13 cellular contexts compared by ENCODE assay signal in the genomic region with DNA sequence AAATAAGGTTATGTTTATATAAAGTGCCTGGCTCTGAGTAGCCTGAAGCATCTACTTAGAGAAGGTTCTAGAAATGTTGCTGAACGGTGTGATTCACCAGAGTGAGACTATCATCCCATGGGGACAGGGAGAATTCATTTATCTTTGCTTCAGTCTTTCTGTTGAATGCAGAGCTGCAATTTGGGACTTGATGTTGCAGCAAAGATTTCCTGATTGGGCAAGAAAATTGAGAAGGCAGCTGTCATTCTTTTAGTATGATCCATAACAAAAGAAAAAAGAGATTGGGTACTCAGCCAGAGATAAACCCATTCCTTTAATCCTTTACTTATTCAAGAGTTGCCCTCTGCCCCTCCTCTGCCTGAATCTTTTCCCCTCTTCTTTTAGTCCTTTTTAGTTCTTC.
"Had no signal": no experiment of that assay in that cellular context is flagged by ENCODE, and none has a peak within 500 bp of the region (broad histone marks: within the 10 kb centered on the region; RNA-seq: fewer than 3 reads in every experiment).

No MANE protein-coding gene starts in this region.

- H3K4me3 ChIP-seq: sigmoid colon had no signal

- H3K27ac ChIP-seq: parathyroid adenoma, sigmoid colon had no signal

- FAIRE-seq: endometrium had no signal

- H3K79me2 ChIP-seq: parathyroid adenoma had no signal

- H3K4me1 ChIP-seq: parathyroid adenoma had no signal

- H3K27me3 ChIP-seq: sigmoid colon had no signal

- H3K9ac ChIP-seq: parathyroid adenoma had no signal

- H3K36me3 ChIP-seq: sigmoid colon had no signal

- H3K9me3 ChIP-seq: sigmoid colon had no signal

- DNase-seq: activated CD4-positive, alpha-beta memory T cell treated with anti-CD3 and anti-CD28 coated beads for 36 hours; activated CD4-positive, alpha-beta T cell treated with anti-CD3 and anti-CD28 coated beads for 36 hours; activated gamma-delta T cell treated with Interleukin-2 at 50 U/mL for 16 hours; activated T-cell treated with anti-CD3 and anti-CD28 coated beads for 4 hours; amygdala; mesendoderm; naive thymus-derived CD4-positive, alpha-beta T cell; sigmoid colon; stimulated activated naive CD4-positive, alpha-beta T cell had no signal

- ATAC-seq: activated CD4-positive, alpha-beta T cell treated with anti-CD3 and anti-CD28 coated beads for 36 hours; activated naive CD4-positive, alpha-beta T cell treated with anti-CD3 and anti-CD28 coated beads, Interleukin-2, amount 50 U/mL, for 72 hours; naive thymus-derived CD4-positive, alpha-beta T cell; WTC11 had no signal

- H2AFZ ChIP-seq: parathyroid adenoma had no signal
